ENCODE assay signal across 35 cellular contexts in the genomic region with DNA sequence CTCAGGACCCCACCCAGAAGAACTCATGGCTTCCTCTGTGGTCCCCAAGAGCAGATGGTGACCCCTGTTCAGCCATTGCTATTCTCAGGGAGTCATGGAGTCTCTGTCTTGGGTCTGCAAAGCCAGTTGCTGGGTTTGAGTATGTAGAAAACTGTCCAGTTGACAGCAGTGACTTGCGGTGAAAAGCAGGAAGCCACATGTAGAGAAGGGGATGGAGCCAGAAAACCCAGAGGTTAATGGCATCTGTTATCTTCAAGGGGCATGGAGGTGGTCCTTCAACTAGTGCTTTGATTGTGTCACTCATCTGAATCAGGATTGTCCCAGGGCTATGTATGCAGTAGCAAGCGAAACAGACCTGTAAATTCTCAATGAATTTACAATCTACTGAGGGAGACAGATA.
"Had no signal": no experiment of that assay in that cellular context is flagged by ENCODE, and none has a peak within 500 bp of the region (broad histone marks: within the 10 kb centered on the region; RNA-seq: fewer than 3 reads in every experiment).

No MANE protein-coding gene starts in this region.

- H3K4me3 ChIP-seq: MG63 had no signal

- DNase-seq: Karpas-422, Kasumi-1, KG1, MG63, MM.1S, MV-4-11, NCI-H1048, NCI-H1092, NCI-H1092 treated with DMSO at 0.1 percent for 48 hours, NCI-H1105, NCI-H1105 treated with DMSO at 0.1 percent for 48 hours, NCI-H1417, NCI-H1417 treated with DMSO at 0.1 percent for 48 hours, NCI-H1436, NCI-H1436 treated with DMSO at 0.1 percent for 48 hours, NCI-H146, NCI-H1694, NCI-H1694 treated with DMSO at 0.1 percent for 48 hours, NCI-H187, NCI-H187 treated with DMSO at 0.1 percent for 48 hours, NCI-H1930, NCI-H2029, NCI-H2029 treated with DMSO at 0.1 percent for 48 hours, NCI-H2081, NCI-H2081 treated with DMSO at 0.1 percent for 48 hours, NCI-H2107, NCI-H2171, NCI-H2171 treated with DMSO at 0.1 percent for 48 hours, NCI-H2227 treated with DMSO at 0.1 percent for 48 hours, NCI-H226, NCI-H345, NCI-H446, NCI-H446 treated with DMSO at 0.1 percent for 48 hours, NCI-H510A had no signal

- H3K4me2 ChIP-seq: KMS-11 had no signal

- H3K36me3 ChIP-seq: MG63 had no signal

- H3K9ac ChIP-seq: KMS-11 had no signal

- H3K27ac ChIP-seq: KMS-11 had no signal

- H3K27me3 ChIP-seq: MG63 had no signal

- H3K9me3 ChIP-seq: MG63 had no signal
